In the genomic region with DNA sequence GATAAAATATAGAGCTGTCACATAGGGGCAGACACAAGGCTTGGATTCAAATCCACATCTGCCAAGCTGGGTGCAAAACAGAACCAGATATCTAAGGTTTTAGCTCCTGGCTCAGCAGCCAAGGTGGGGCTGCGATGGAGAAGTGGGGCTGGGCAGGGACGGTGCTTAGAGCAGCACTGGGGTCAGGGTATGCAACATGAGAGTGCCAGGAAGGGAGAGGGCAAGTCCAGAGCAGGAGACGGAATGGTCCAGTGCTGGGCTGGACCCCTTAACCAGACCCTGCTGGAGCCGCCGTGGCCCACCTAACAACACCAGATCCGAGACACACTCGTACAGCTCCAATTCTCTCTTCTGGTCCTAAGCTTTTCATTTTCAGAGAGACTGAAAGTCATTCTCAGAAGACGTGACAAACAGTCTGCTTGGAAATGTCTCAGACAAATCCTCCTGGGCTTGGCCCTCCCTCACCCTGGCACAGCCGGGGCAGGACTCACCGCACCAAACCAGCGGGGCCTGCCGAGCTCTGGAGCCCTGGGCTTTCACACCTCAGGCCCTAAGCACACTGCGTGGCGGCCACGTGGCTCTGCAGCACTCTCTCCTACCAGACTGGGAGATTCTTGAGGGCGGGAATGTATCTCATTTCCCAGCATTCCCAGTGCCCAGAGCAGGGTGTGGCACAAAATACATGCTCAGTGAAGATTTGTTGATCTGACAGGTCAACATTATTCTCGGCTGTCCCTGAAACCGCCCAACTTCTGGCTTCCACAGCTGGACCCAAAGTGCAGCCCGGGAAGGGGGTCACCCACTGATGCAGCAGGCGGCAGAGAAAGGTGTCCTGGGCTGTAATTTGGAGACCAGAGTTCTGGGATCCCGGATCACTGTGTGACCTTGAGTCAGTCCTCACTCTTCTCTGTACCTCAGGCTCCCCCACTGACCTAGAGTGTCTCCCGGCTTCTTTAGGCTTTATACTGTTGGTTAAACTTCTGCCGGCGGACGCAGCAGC, we compare ENCODE assay signal across 15 cellular contexts. TPM values are rescaled to one million over a fixed set of nuclear protein-coding genes. Genes with fewer than 3 reads are reported as not detected.
A peak's percentile ranks its signal among the peaks of the same experiment; 100 is the strongest.
DNase-seq lines count a peak whose midpoint lies in the region; ATAC-seq and TF ChIP-seq lines count a peak whose summit lies in the region.
"Had no signal": no experiment of that assay in that cellular context is flagged by ENCODE, and none has a peak within 500 bp of the region (broad histone marks: within the 10 kb centered on the region; RNA-seq: fewer than 3 reads in every experiment).

No MANE protein-coding gene starts in this region.

- H3K27ac Mint-ChIP-seq in stimulated activated naive B cell treated with anti-CD40 and anti-IgM and Interleukin-4, amounts not matched to agents 10 μg/mL and 1 μg/mL and 100 μg/mL, for 72 hours: peak overlapping the region; percentile 77
- no peak overlapping the region for H3K27ac Mint-ChIP-seq in activated CD4-positive, alpha-beta T cell treated with anti-CD3 and anti-CD28 coated beads, Interleukin-2, amount 10 ng/mL, durations not matched to agents 24 days and 14 days

- H3K4me1 Mint-ChIP-seq in stimulated activated naive B cell treated with anti-CD40 and anti-IgM and Interleukin-4, amounts not matched to agents 10 μg/mL and 1 μg/mL and 100 μg/mL, for 72 hours: peaks cover 44 to 81% of the 10 kb centered on the region in 2 donors
- H3K4me1 Mint-ChIP-seq in activated CD4-positive, alpha-beta T cell treated with anti-CD3 and anti-CD28 coated beads, Interleukin-2, amount 10 ng/mL, durations not matched to agents 24 days and 14 days: peaks cover 7% of the 10 kb centered on the region

- TF ChIP-seq CTCF in GM13976 (IDR thresholded peaks at IDR 0.05; ENCODE audit: borderline replicate concordance, control extremely low read depth, extremely low read depth, insufficient read depth, missing control alignments): no peak
- no peak for TF ChIP-seq CTCF in MM.1S (IDR thresholded peaks at IDR 0.05; ENCODE audit: low read length)
- no peak for TF ChIP-seq CTCF in lower lobe of right lung (IDR thresholded peaks at IDR 0.05)

- H3K9me3 ChIP-seq in MM.1S (replicated peaks; ENCODE audit: insufficient read depth, low read length) (no peaks in the 10 kb centered on the region), lower lobe of right lung (no peaks in the 10 kb centered on the region)
- H3K9me3 ChIP-seq: adrenal gland, gastroesophageal sphincter, thoracic aorta had no signal

- no peaks in the 10 kb centered on the region for H3K9me2 ChIP-seq in MM.1S (replicated peaks; ENCODE audit: insufficient read depth, low read length)

- in situ Hi-C loops in GM13976 (cut with MboI; ENCODE audit: low sequenced_read_pairs, unreplicated experiment): no loop called here

- no peak overlapping the region for H3K4me2 ChIP-seq in MM.1S (ENCODE audit: low read depth, low read length)

- H3K36me3 ChIP-seq in MM.1S (replicated peaks; ENCODE audit: insufficient read depth, low read length) (no peaks in the 10 kb centered on the region), lower lobe of right lung (peaks cover 41% of the 10 kb centered on the region)

- H3K9ac ChIP-seq in MM.1S (ENCODE audit: low read length): no peak overlapping the region

- no peaks in the 10 kb centered on the region for H3K9me3 Mint-ChIP-seq in stimulated activated naive B cell treated with anti-CD40 and anti-IgM and Interleukin-4, amounts not matched to agents 10 μg/mL and 1 μg/mL and 100 μg/mL, for 72 hours
- H3K9me3 Mint-ChIP-seq in activated CD4-positive, alpha-beta T cell treated with anti-CD3 and anti-CD28 coated beads, Interleukin-2, amount 10 ng/mL, durations not matched to agents 24 days and 14 days: no peaks in the 10 kb centered on the region

- no peak for ATAC-seq in lower lobe of right lung
- no peak for ATAC-seq in stimulated activated naive B cell treated with anti-CD40 and anti-IgM and Interleukin-4, amounts not matched to agents 10 μg/mL and 1 μg/mL and 100 μg/mL, for 72 hours (replicated peaks)
- ATAC-seq in GM19023 (IDR thresholded peaks at IDR 0.05; ENCODE audit: unreplicated experiment): no peak
- ATAC-seq in HG03045 (IDR thresholded peaks at IDR 0.05; ENCODE audit: unreplicated experiment): no peak
- ATAC-seq: gastroesophageal sphincter had no signal

- H3K27me3 Mint-ChIP-seq in stimulated activated naive B cell treated with anti-CD40 and anti-IgM and Interleukin-4, amounts not matched to agents 10 μg/mL and 1 μg/mL and 100 μg/mL, for 72 hours: peaks cover 6% of the 10 kb centered on the region in 2 donors
- no peaks in the 10 kb centered on the region for H3K27me3 Mint-ChIP-seq in activated CD4-positive, alpha-beta T cell treated with anti-CD3 and anti-CD28 coated beads, Interleukin-2, amount 10 ng/mL, durations not matched to agents 24 days and 14 days

- H4K20me1 ChIP-seq in MM.1S (ENCODE audit: insufficient read depth, low read length): no peaks in the 10 kb centered on the region

- peak overlapping the region; percentile 31; the same call in 1 of the 2 replicates for H2AFZ ChIP-seq in MM.1S (ENCODE audit: low read length)

- H3F3A ChIP-seq in MM.1S (ENCODE audit: insufficient read depth, low read length): no peaks in the 10 kb centered on the region

- H3K4me3 Mint-ChIP-seq in stimulated activated naive B cell treated with anti-CD40 and anti-IgM and Interleukin-4, amounts not matched to agents 10 μg/mL and 1 μg/mL and 100 μg/mL, for 72 hours: no peak overlapping the region
- H3K4me3 Mint-ChIP-seq in activated CD4-positive, alpha-beta T cell treated with anti-CD3 and anti-CD28 coated beads, Interleukin-2, amount 10 ng/mL, durations not matched to agents 24 days and 14 days: no peak overlapping the region

- peaks cover 5% of the 10 kb centered on the region; the same call in 1 of the 2 replicates for H3K4me1 ChIP-seq in MM.1S (ENCODE audit: low read length)
- peaks cover 40% of the 10 kb centered on the region for H3K4me1 ChIP-seq in lower lobe of right lung

- DNase-seq in GM13976 (ENCODE audit: low spot score): peak; percentile 24
- DNase-seq in MM.1S: no peak
- peak; percentile 40 for DNase-seq in lower lobe of right lung
- no peak for DNase-seq in stimulated activated naive B cell treated with anti-CD40 and anti-IgM and Interleukin-4, amounts not matched to agents 10 μg/mL and 1 μg/mL and 100 μg/mL, for 72 hours
- no peak for DNase-seq in activated CD4-positive, alpha-beta T cell treated with anti-CD3 and anti-CD28 coated beads, Interleukin-2, amount 10 ng/mL, durations not matched to agents 24 days and 14 days
- DNase-seq: activated gamma-delta T cell; KBM-7; NCI-H1930; stimulated activated CD4-positive, alpha-beta T cell treated with anti-CD3 and anti-CD28 coated beads, Interleukin-15, amount 100 ng/mL, for 24 hours; T1000 had no signal

- no peaks in the 10 kb centered on the region for H3K79me2 ChIP-seq in MM.1S (ENCODE audit: low read length)

- intact Hi-C loops in lower lobe of right lung (cut with DNase I): no loop called here
- intact Hi-C loops in activated CD4-positive, alpha-beta T cell treated with anti-CD3 and anti-CD28 coated beads, Interleukin-2, amount 10 ng/mL, durations not matched to agents 24 days and 14 days (cut with micrococcal nuclease): no loop called here

- no peak overlapping the region for H3K4me3 ChIP-seq in MM.1S (ENCODE audit: low read length)
- H3K4me3 ChIP-seq in lower lobe of right lung: no peak overlapping the region
- H3K4me3 ChIP-seq: adrenal gland, gastroesophageal sphincter, thoracic aorta had no signal

- peaks cover 86 to 98% of the 10 kb centered on the region in 2 donors for H3K36me3 Mint-ChIP-seq in stimulated activated naive B cell treated with anti-CD40 and anti-IgM and Interleukin-4, amounts not matched to agents 10 μg/mL and 1 μg/mL and 100 μg/mL, for 72 hours
- H3K36me3 Mint-ChIP-seq in activated CD4-positive, alpha-beta T cell treated with anti-CD3 and anti-CD28 coated beads, Interleukin-2, amount 10 ng/mL, durations not matched to agents 24 days and 14 days (ENCODE audit: low read depth): no peaks in the 10 kb centered on the region

- H3K27ac ChIP-seq in MM.1S (ENCODE audit: low read length) (no peak overlapping the region), lower lobe of right lung (peak overlapping the region; percentile 18)

- H3K27me3 ChIP-seq in MM.1S (replicated peaks; ENCODE audit: insufficient read depth, low read length) (0 out of 2 replicates have a peak, but pooled peaks cover 10% of the 10 kb centered on the region), lower lobe of right lung (ENCODE audit: low read depth) (no peaks in the 10 kb centered on the region)
- H3K27me3 ChIP-seq: adrenal gland, gastroesophageal sphincter had no signal

RNA-seq across cellular contexts. Expression of a gene that starts 11.6 kb away (rescaled TPM):
- 121 TPM for total RNA-seq in lower lobe of right lung
- total RNA-seq in activated CD4-positive, alpha-beta T cell treated with anti-CD3 and anti-CD28 coated beads, Interleukin-2, amount 10 ng/mL, durations not matched to agents 24 days and 14 days: 6.6 and 8.6 TPM in 2 replicates

Comparison
In these comparisons a context has a peak if more than half of its experiments do, and no peak if none do; other contexts are left out.
1. DNase-seq: peak in GM13976 (single experiment) and lower lobe of right lung (single experiment); none in MM.1S (single experiment), stimulated activated naive B cell treated with anti-CD40 and anti-IgM and Interleukin-4, amounts not matched to agents 10 μg/mL and 1 μg/mL and 100 μg/mL, for 72 hours (single experiment) and activated CD4-positive, alpha-beta T cell treated with anti-CD3 and anti-CD28 coated beads, Interleukin-2, amount 10 ng/mL, durations not matched to agents 24 days and 14 days (single experiment).
2. RNA of a gene that starts 11.6 kb away (total RNA-seq): 121 TPM in lower lobe of right lung (single experiment); 6.6 to 8.6 TPM in activated CD4-positive, alpha-beta T cell treated with anti-CD3 and anti-CD28 coated beads, Interleukin-2, amount 10 ng/mL, durations not matched to agents 24 days and 14 days; every median in the first group is over 10 times any median in the second.